ENCODE assay signal across 8 cellular contexts in genomic region chr16:70289229-70290098, GRCh38. TPM values are rescaled to one million over a fixed set of nuclear protein-coding genes. Genes with fewer than 3 reads are reported as not detected.
DNase-seq lines count a peak whose midpoint lies in the region; ATAC-seq and TF ChIP-seq lines count a peak whose summit lies in the region.

AARS1 (minus strand) TSS chr16:70289506; CDS start chr16:70282763, 6,743 bp downstream.

- peaks cover 26% of the 10 kb centered on the region for H3K36me3 Mint-ChIP-seq in activated naive CD8-positive, alpha-beta T cell treated with anti-CD3 and anti-CD28 coated beads for 36 hours
- no peaks in the 10 kb centered on the region for H3K36me3 Mint-ChIP-seq in glutamatergic neuron (ENCODE audit: unreplicated experiment)
- H3K36me3 Mint-ChIP-seq in osteocyte (ENCODE audit: unreplicated experiment): peaks cover 6% of the 10 kb centered on the region

- DNase-seq in GM10248 (ENCODE audit: extremely low spot score) (peak; percentile 97), NCI-H1105 (lab: John Stamatoyannopoulos, UW) (peak; percentile 91), SKM-1 treated with dmso at 0.1 percent for 144 hours (lab: John Stamatoyannopoulos, UW; ENCODE audit: unreplicated experiment) (peak; percentile 93), glutamatergic neuron (peak; percentile 97), osteocyte (ENCODE audit: extremely low spot score, unreplicated experiment) (peak; percentile 99)
- peak; percentile 95 for DNase-seq in activated naive CD8-positive, alpha-beta T cell treated with anti-CD3 and anti-CD28 coated beads for 36 hours

- H3K4me1 ChIP-seq in thymus (ENCODE audit: control insufficient read depth, insufficient read depth, low read length): peaks cover 4% of the 10 kb centered on the region

- peak within 1 kb of the TSS; percentile 99 for H3K27ac Mint-ChIP-seq in activated naive CD8-positive, alpha-beta T cell treated with anti-CD3 and anti-CD28 coated beads for 36 hours
- H3K27ac Mint-ChIP-seq in glutamatergic neuron (ENCODE audit: unreplicated experiment) (peak within 1 kb of the TSS; percentile 99), osteocyte (ENCODE audit: unreplicated experiment) (peak within 1 kb of the TSS; percentile 99)

- 3% methylated on average over 53 of the region's 53 CpGs for WGBS in thymus

- H3K4me1 Mint-ChIP-seq in activated naive CD8-positive, alpha-beta T cell treated with anti-CD3 and anti-CD28 coated beads for 36 hours: peaks cover 26% of the 10 kb centered on the region
- H3K4me1 Mint-ChIP-seq in glutamatergic neuron (ENCODE audit: low read depth, unreplicated experiment) (peaks cover 4% of the 10 kb centered on the region), osteocyte (ENCODE audit: unreplicated experiment) (peaks cover 24% of the 10 kb centered on the region)

- no peaks in the 10 kb centered on the region for H3K36me3 ChIP-seq in thymus (ENCODE audit: control insufficient read depth, insufficient read depth)

- H3K9me3 Mint-ChIP-seq in activated naive CD8-positive, alpha-beta T cell treated with anti-CD3 and anti-CD28 coated beads for 36 hours: no peaks in the 10 kb centered on the region
- peaks cover 5% of the 10 kb centered on the region for H3K9me3 Mint-ChIP-seq in glutamatergic neuron (ENCODE audit: unreplicated experiment)
- H3K9me3 Mint-ChIP-seq in osteocyte (ENCODE audit: unreplicated experiment): no peaks in the 10 kb centered on the region

- CTCF ChIA-PET in GM10248 (lab: Yijun Ruan, JAX): interaction anchor here (0.7 to 1.9 kb wide), 7 partner anchors 22 to 365 kb away, joined by 3 to 5 read pairs (median 4); no protein-coding TSS in a partner anchor

- peak within 1 kb of the TSS; percentile 76 for H3K4me3 ChIP-seq in thymus (ENCODE audit: low read length)

- peak within 1 kb of the TSS; percentile 93 for H3K27ac ChIP-seq in thymus (ENCODE audit: low read depth)

- POLR2A ChIA-PET in GM10248 (lab: Yijun Ruan, JAX): interaction anchor here (0.6 to 1.5 kb wide), 6 partner anchors 9 to 692 kb away, joined by 3 to 9 read pairs (median 4); partner anchors contain the start of genes DDX19A, DDX19B and EXOSC6

- H3K4me3 Mint-ChIP-seq in activated naive CD8-positive, alpha-beta T cell treated with anti-CD3 and anti-CD28 coated beads for 36 hours: peak within 1 kb of the TSS; percentile 99
- H3K4me3 Mint-ChIP-seq in glutamatergic neuron (ENCODE audit: unreplicated experiment) (peak within 1 kb of the TSS; percentile 95), osteocyte (ENCODE audit: unreplicated experiment) (peak within 1 kb of the TSS; percentile 99)

- no peak for TF ChIP-seq CTCF in GM10248 (IDR thresholded peaks at IDR 0.05; ENCODE audit: control extremely low read depth, extremely low read depth, low read depth, missing control alignments)
- TF ChIP-seq CTCF in glutamatergic neuron (IDR thresholded peaks at IDR 0.05; ENCODE audit: partially characterized antibody, unreplicated experiment): no peak
- no peak for TF ChIP-seq CTCF in osteocyte (IDR thresholded peaks at IDR 0.05)

- peak; percentile 95 for ATAC-seq in HG02623 (IDR thresholded peaks at IDR 0.05; ENCODE audit: unreplicated experiment)

- H3K27me3 ChIP-seq in thymus (ENCODE audit: control insufficient read depth, insufficient read depth): no peaks in the 10 kb centered on the region

- H3K27me3 Mint-ChIP-seq in activated naive CD8-positive, alpha-beta T cell treated with anti-CD3 and anti-CD28 coated beads for 36 hours: peaks cover 4% of the 10 kb centered on the region
- H3K27me3 Mint-ChIP-seq in glutamatergic neuron (ENCODE audit: unreplicated experiment) (peaks cover 2% of the 10 kb centered on the region), osteocyte (ENCODE audit: unreplicated experiment) (no peaks in the 10 kb centered on the region)

- H3K9me3 ChIP-seq in thymus (ENCODE audit: control insufficient read depth): no peaks in the 10 kb centered on the region

RNA-seq across cellular contexts. Expression of gene AARS1, which starts in this region (rescaled TPM):
- total RNA-seq in activated naive CD8-positive, alpha-beta T cell treated with anti-CD3 and anti-CD28 coated beads for 36 hours: 100 to 1,000 TPM; 167 to 173 TPM
- 179 TPM for total RNA-seq in glutamatergic neuron (ENCODE audit: unreplicated experiment)
- total RNA-seq in osteocyte: 297 and 313 TPM in 2 replicates
- polyA plus RNA-seq in thymus: 27.0 TPM

Comparison
In these comparisons a context has a peak if more than half of its experiments do, and no peak if none do; other contexts are left out.
1. Peak in every context shown above with its lines: DNase-seq, ATAC-seq, H3K4me3 ChIP-seq and H3K27ac ChIP-seq.